In genomic region chr5:173057062-173057924, GRCh38 we compare ENCODE assay signal across 8 cellular contexts. TPM values are rescaled to one million over a fixed set of nuclear protein-coding genes. Genes with fewer than 3 reads are reported as not detected.
A peak's percentile ranks its signal among the peaks of the same experiment; 100 is the strongest.
DNase-seq lines count a peak whose midpoint lies in the region; ATAC-seq and TF ChIP-seq lines count a peak whose summit lies in the region.

No MANE protein-coding gene starts in this region.

- H3K4me1 ChIP-seq in prostate gland (replicated peaks) = no peaks in the 10 kb centered on the region
- H3K4me1 ChIP-seq in urinary bladder (ENCODE audit: insufficient read depth) = no peaks in the 10 kb centered on the region

- no peaks in the 10 kb centered on the region for H3K27me3 Mint-ChIP-seq in T-helper 1 cell treated with Interleukin-12 subunit alpha and Interleukin-12 subunit beta and Interleukin-4 antibody, amounts not matched to agents 30 μg/mL and 1 μg/mL, for 36 hours (ENCODE audit: low read depth)

- H3K36me3 Mint-ChIP-seq in T-helper 1 cell treated with Interleukin-12 subunit alpha and Interleukin-12 subunit beta and Interleukin-4 antibody, amounts not matched to agents 30 μg/mL and 1 μg/mL, for 36 hours (ENCODE audit: low read depth) = peaks cover 3% of the 10 kb centered on the region

- no peak for TF ChIP-seq POLR2A in prostate gland (IDR thresholded peaks at IDR 0.05)

- peak overlapping the region; percentile 92 for H3K27ac Mint-ChIP-seq in T-helper 1 cell treated with Interleukin-12 subunit alpha and Interleukin-12 subunit beta and Interleukin-4 antibody, amounts not matched to agents 30 μg/mL and 1 μg/mL, for 36 hours

- no peaks in the 10 kb centered on the region for H3K36me3 ChIP-seq in prostate gland
- no peaks in the 10 kb centered on the region for H3K36me3 ChIP-seq in urinary bladder (ENCODE audit: insufficient read depth)

- ATAC-seq in GM18498 (IDR thresholded peaks at IDR 0.05; ENCODE audit: unreplicated experiment) (peak; percentile 78), HG02885 (IDR thresholded peaks at IDR 0.05; ENCODE audit: poor library complexity, unreplicated experiment) (peak; percentile 81), left ventricle myocardium superior (peak; percentile 96)

- under 1% methylated on average over 38 of the region's 38 CpGs for WGBS in prostate gland
- WGBS in urinary bladder = under 1% methylated on average over 38 of the region's 38 CpGs

- intact Hi-C loops in left ventricle myocardium superior (cut with micrococcal nuclease) = no loop called here
- intact Hi-C loops in prostate gland (cut with DNase I) = loop anchor here (1.0 to 5.0 kb wide), 2 partner anchors 40 to 73 kb away; no protein-coding TSS in a partner anchor

- peaks cover 20% of the 10 kb centered on the region for H3K4me1 Mint-ChIP-seq in T-helper 1 cell treated with Interleukin-12 subunit alpha and Interleukin-12 subunit beta and Interleukin-4 antibody, amounts not matched to agents 30 μg/mL and 1 μg/mL, for 36 hours (ENCODE audit: low read depth)

- no peaks in the 10 kb centered on the region for H3K27me3 ChIP-seq in prostate gland (replicated peaks; ENCODE audit: insufficient read depth)

- H3K4me3 ChIP-seq in prostate gland (peak overlapping the region; percentile 81 to 97), urinary bladder (ENCODE audit: low read depth, low read length) (peak overlapping the region; percentile 100)

- H3K9me3 ChIP-seq in prostate gland = no peaks in the 10 kb centered on the region

- peak in 2 of 4 experiments; percentile 34 to 36 for TF ChIP-seq CTCF in prostate gland (IDR thresholded peaks at IDR 0.05)

- H3K4me3 Mint-ChIP-seq in T-helper 1 cell treated with Interleukin-12 subunit alpha and Interleukin-12 subunit beta and Interleukin-4 antibody, amounts not matched to agents 30 μg/mL and 1 μg/mL, for 36 hours = peak overlapping the region; percentile 91

- peak; percentile 90 for DNase-seq in NCI-H1694 (lab: John Stamatoyannopoulos, UW)
- DNase-seq in amygdala (lab: John Stamatoyannopoulos, UW) = peak; percentile 61 to 99 (median 97)
- peak; percentile 99 for DNase-seq in left ventricle myocardium superior
- peak; percentile 99 for DNase-seq in prostate gland (ENCODE audit: low spot score)

- no peaks in the 10 kb centered on the region for H3K9me3 Mint-ChIP-seq in T-helper 1 cell treated with Interleukin-12 subunit alpha and Interleukin-12 subunit beta and Interleukin-4 antibody, amounts not matched to agents 30 μg/mL and 1 μg/mL, for 36 hours

- peak overlapping the region; percentile 98 to 100 for H3K27ac ChIP-seq in prostate gland
- peak overlapping the region; percentile 93 for H3K27ac ChIP-seq in urinary bladder (ENCODE audit: low read depth)

RNA-seq across cellular contexts. Expression of gene CREBRF, which starts 1.1 kb away (rescaled TPM):
- 28.3 TPM for total RNA-seq in left ventricle myocardium superior
- 10 to 100 TPM; 21.5 to 52.3 TPM for total RNA-seq in prostate gland
- total RNA-seq in urinary bladder = 56.4 TPM
- polyA plus RNA-seq in urinary bladder = 12.6 TPM

Comparison
In these comparisons a context has a peak if more than half of its experiments do, and no peak if none do; other contexts are left out.
1. Peak in every context shown above with its lines: DNase-seq, ATAC-seq, H3K4me3 ChIP-seq and H3K27ac ChIP-seq.